In the genomic region with DNA sequence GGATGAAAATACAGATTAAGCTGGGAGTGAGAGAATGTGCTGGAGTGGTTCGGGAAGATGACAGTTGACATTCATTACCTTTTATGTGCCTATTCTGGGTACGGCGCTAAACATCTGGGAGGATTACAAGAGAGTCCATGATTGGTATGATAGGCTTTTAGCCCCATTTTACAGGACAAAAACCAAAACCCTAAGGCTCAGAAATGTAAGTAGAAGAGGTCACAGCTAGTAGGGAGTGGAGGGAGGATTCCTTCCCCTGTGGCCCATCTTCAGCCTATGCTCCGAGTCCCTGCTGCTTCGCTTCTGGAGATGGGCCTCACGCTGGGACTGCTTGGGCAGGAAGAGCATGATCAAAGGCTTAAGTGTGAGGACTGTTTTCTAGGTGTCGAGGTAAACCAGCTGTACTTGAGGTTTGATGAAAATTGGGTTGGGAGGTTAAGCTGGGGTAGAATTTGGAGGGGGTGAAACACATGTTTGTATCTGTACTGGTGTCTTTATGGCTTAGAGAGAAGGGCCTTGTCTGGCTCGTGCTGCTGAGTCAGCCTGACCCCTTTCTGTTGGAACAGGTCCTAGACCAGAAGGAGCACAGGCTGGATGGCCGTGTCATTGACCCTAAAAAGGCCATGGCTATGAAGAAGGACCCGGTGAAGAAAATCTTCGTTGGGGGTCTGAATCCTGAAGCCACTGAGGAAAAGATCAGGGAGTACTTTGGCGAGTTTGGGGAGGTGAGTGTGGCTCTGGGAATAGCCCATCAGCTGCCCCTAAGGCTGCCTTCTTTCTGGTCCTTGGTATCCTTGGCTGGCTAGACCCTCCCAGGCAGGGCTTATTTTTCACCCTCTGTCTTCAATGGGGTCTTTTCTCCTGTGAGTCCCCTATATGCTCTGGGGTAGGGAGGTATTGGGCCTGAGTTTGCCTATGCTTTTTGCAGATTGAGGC, we compare ENCODE assay signal across 9 cellular contexts. TPM values are rescaled to one million over a fixed set of nuclear protein-coding genes. Genes with fewer than 3 reads are reported as not detected.
A peak's percentile ranks its signal among the peaks of the same experiment; 100 is the strongest.
DNase-seq lines count a peak whose midpoint lies in the region; ATAC-seq, FAIRE-seq and TF ChIP-seq lines count a peak whose summit lies in the region.
"Had no signal": no experiment of that assay in that cellular context is flagged by ENCODE, and none has a peak within 500 bp of the region (broad histone marks: within the 10 kb centered on the region; RNA-seq: fewer than 3 reads in every experiment).

No MANE protein-coding gene starts in this region.

- H3K4me1 Mint-ChIP-seq in activated T-cell treated with anti-CD3 and anti-CD28 coated beads, Interleukin-2, amount 50 U/mL, for 24 hours (ENCODE audit: low read depth) = peaks cover 42% of the 10 kb centered on the region
- H3K4me1 Mint-ChIP-seq in activated naive CD8-positive, alpha-beta T cell treated with anti-CD3 and anti-CD28 coated beads, Interleukin-2, amount 50 U/mL, for 24 hours = peaks cover 53% of the 10 kb centered on the region

- H3K4me1 ChIP-seq in kidney (ENCODE audit: control insufficient read depth in 1 of 2, insufficient read depth in 1 of 2, low read depth in 1 of 2, low read length in 2 of 2) = peaks cover 13 to 15% of the 10 kb centered on the region in 2 donors
- H3K4me1 ChIP-seq in thoracic aorta (ENCODE audit: control insufficient read depth in 1 of 2, low read depth in 2 of 2) = peaks cover 10 to 31% of the 10 kb centered on the region in 2 donors

- DNase-seq in activated T-cell treated with anti-CD3 and anti-CD28 coated beads, Interleukin-2, amount 50 U/mL, for 24 hours = peak; percentile 31
- no peak for DNase-seq in activated T-cell treated with anti-CD3 and anti-CD28 coated beads, Interleukin-2, amount 50 U/mL, for 48 hours
- DNase-seq in activated naive CD8-positive, alpha-beta T cell treated with anti-CD3 and anti-CD28 coated beads, Interleukin-2, amount 50 U/mL, for 24 hours = no peak
- DNase-seq in kidney (no peak), thoracic aorta (ENCODE audit: low spot score) (no peak), NCI-H146 (lab: John Stamatoyannopoulos, UW) (no peak), SIG-M5 (lab: John Stamatoyannopoulos, UW) (no peak)
- DNase-seq: SHP77 had no signal

- peaks cover 66% of the 10 kb centered on the region for H3K36me3 Mint-ChIP-seq in activated T-cell treated with anti-CD3 and anti-CD28 coated beads, Interleukin-2, amount 50 U/mL, for 24 hours (ENCODE audit: low read depth)
- peaks cover 65% of the 10 kb centered on the region for H3K36me3 Mint-ChIP-seq in activated naive CD8-positive, alpha-beta T cell treated with anti-CD3 and anti-CD28 coated beads, Interleukin-2, amount 50 U/mL, for 24 hours (ENCODE audit: low read depth)

- H3K27ac Mint-ChIP-seq in activated T-cell treated with anti-CD3 and anti-CD28 coated beads, Interleukin-2, amount 50 U/mL, for 24 hours = peak overlapping the region; percentile 94
- peak overlapping the region; percentile 89 for H3K27ac Mint-ChIP-seq in activated naive CD8-positive, alpha-beta T cell treated with anti-CD3 and anti-CD28 coated beads, Interleukin-2, amount 50 U/mL, for 24 hours

- ATAC-seq in activated naive CD8-positive, alpha-beta T cell treated with anti-CD3 and anti-CD28 coated beads, Interleukin-2, amount 50 U/mL, for 24 hours = no peak
- ATAC-seq in thoracic aorta (ENCODE audit: insufficient number of reproducible peaks, low FRiP score, low read depth) (no peak), HG02973 (IDR thresholded peaks at IDR 0.05; ENCODE audit: unreplicated experiment) (no peak)

- TF ChIP-seq CTCF in kidney (IDR thresholded peaks at IDR 0.05; ENCODE audit: borderline replicate concordance, extremely low read depth, insufficient read depth) (no peak), thoracic aorta (IDR thresholded peaks at IDR 0.05) (no peak)

- no peaks in the 10 kb centered on the region for H3K27me3 ChIP-seq in thoracic aorta (replicated peaks; ENCODE audit: insufficient read depth)

- H3K9me3 ChIP-seq in kidney (ENCODE audit: control insufficient read depth in 1 of 2, low read length in 2 of 2) (no peaks in the 10 kb centered on the region), thoracic aorta (no peaks in the 10 kb centered on the region)

- no peak overlapping the region for H3K9ac ChIP-seq in kidney (ENCODE audit: low read length in 2 of 2)

- H3K9me3 Mint-ChIP-seq in activated T-cell treated with anti-CD3 and anti-CD28 coated beads, Interleukin-2, amount 50 U/mL, for 24 hours = no peaks in the 10 kb centered on the region
- H3K9me3 Mint-ChIP-seq in activated naive CD8-positive, alpha-beta T cell treated with anti-CD3 and anti-CD28 coated beads, Interleukin-2, amount 50 U/mL, for 24 hours = no peaks in the 10 kb centered on the region

- peak overlapping the region; percentile 91 for H3K4me3 Mint-ChIP-seq in activated T-cell treated with anti-CD3 and anti-CD28 coated beads, Interleukin-2, amount 50 U/mL, for 24 hours
- peak overlapping the region; percentile 92 for H3K4me3 Mint-ChIP-seq in activated naive CD8-positive, alpha-beta T cell treated with anti-CD3 and anti-CD28 coated beads, Interleukin-2, amount 50 U/mL, for 24 hours

- H3K27me3 Mint-ChIP-seq in activated T-cell treated with anti-CD3 and anti-CD28 coated beads, Interleukin-2, amount 50 U/mL, for 24 hours = peaks cover 2% of the 10 kb centered on the region
- peaks cover 3% of the 10 kb centered on the region for H3K27me3 Mint-ChIP-seq in activated naive CD8-positive, alpha-beta T cell treated with anti-CD3 and anti-CD28 coated beads, Interleukin-2, amount 50 U/mL, for 24 hours

- H3K27ac ChIP-seq in kidney (ENCODE audit: low read depth in 2 of 2, low read length in 2 of 2) (no peak overlapping the region), thoracic aorta (no peak overlapping the region)

- intact Hi-C loops in kidney (cut with DNase I) = no loop called here

- no peak for FAIRE-seq in kidney (lab: Jason Lieb, UNC)

- H3K4me3 ChIP-seq in kidney (ENCODE audit: low read length in 2 of 2) (peak overlapping the region; percentile 92 to 96), thoracic aorta (peak overlapping the region; percentile 96)

- H3K36me3 ChIP-seq in kidney (ENCODE audit: control insufficient read depth in 1 of 2, insufficient read depth in 2 of 2, low read length in 2 of 2) (peaks cover 38 to 49% of the 10 kb centered on the region in 2 donors), thoracic aorta (peaks cover 30% of the 10 kb centered on the region)

RNA-seq across cellular contexts. Expression of a gene that starts 2.1 kb away (rescaled TPM):
- total RNA-seq in kidney = 130 TPM
- 81.8 TPM for polyA plus RNA-seq in kidney (ENCODE audit: insufficient read depth, low read depth, low replicate concordance)
- total RNA-seq in thoracic aorta = 100 to 1,000 TPM in 1 of 2 donors, 10 to 100 TPM in 1; 66.3 to 124 TPM

RNA-seq across cellular contexts. Expression of a gene that starts 19.3 kb away (rescaled TPM):
- total RNA-seq in kidney (not detected), thoracic aorta (not detected)
- not detected for polyA plus RNA-seq in kidney (ENCODE audit: insufficient read depth, low read depth, low replicate concordance)

RNA-seq across cellular contexts. Expression of a gene that starts 26.2 kb away (rescaled TPM):
- total RNA-seq in kidney (116 TPM), thoracic aorta (10 to 100 TPM; 78.3 to 94.8 TPM)
- polyA plus RNA-seq in kidney (ENCODE audit: insufficient read depth, low read depth, low replicate concordance) = 35.3 TPM

RNA-seq across cellular contexts. Expression of a gene that starts 52.7 kb away (rescaled TPM):
- 98.6 TPM for total RNA-seq in kidney
- 129 TPM for polyA plus RNA-seq in kidney (ENCODE audit: insufficient read depth, low read depth, low replicate concordance)
- total RNA-seq in thoracic aorta = 100 to 1,000 TPM in 1 of 2 donors, 10 to 100 TPM in 1; 99.4 to 107 TPM
